8 cellular contexts compared by ENCODE assay signal in the genomic region with DNA sequence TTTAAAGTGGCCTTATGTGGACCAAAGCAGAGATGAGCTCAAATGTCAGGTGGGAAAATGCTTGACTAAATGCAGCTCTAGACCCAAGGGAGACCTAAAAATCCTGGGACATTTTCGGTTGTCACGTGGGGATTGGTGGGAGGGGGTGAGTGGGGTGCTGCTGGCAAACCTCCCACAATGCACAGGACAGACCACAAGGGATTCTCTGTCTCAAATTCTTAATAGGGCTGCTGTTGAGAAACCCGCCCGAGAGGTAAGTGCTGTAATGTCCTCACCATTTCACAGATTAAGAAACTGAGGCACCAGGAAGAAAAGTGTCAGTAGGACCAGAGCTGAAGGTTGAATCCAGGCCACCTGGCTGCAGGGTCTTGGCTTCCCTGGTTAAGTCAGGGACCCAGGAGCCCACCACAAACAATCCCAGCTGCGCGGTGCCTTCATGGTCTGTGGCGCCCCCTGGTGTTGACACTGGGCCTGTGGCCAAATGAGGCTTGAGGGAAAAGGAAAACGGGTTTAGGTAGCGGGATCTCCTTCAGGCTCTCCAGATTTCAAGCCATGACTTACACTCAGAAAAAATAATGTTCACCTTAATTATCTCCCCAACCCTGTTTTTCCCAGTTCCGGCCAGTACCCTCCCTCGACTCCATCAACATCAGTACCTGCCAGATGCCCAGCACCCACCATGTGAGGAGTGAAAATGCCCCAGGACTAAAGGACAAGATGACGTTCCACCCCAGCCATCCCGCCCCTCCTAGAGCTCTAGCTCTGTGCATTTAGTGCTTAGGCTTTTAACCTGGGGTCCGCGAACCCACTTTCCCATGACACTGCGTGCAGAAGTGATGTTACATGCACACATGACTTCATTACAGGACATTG. TPM values are rescaled to one million over a fixed set of nuclear protein-coding genes. Genes with fewer than 3 reads are reported as not detected.
DNase-seq lines count a peak whose midpoint lies in the region; ATAC-seq, FAIRE-seq and TF ChIP-seq lines count a peak whose summit lies in the region.

No MANE protein-coding gene starts in this region.

- H3K4me1 ChIP-seq in mesendoderm (ENCODE audit: control insufficient read depth, low read depth, low read length) (no peaks in the 10 kb centered on the region), thoracic aorta (ENCODE audit: control insufficient read depth in 1 of 2, low read depth in 2 of 2) (no peaks in the 10 kb centered on the region)

- H3K79me1 ChIP-seq in mesendoderm (ENCODE audit: low read length) = no peaks in the 10 kb centered on the region

- H3K18ac ChIP-seq in mesendoderm (ENCODE audit: low read length) = no peak overlapping the region

- POLR2A ChIA-PET in HEK293T (lab: Yijun Ruan, JAX) = interaction anchor here (1.0 kb wide), 1 partner anchor 97 kb away, joined by 3 read pairs; no protein-coding TSS in a partner anchor

- no peak overlapping the region for H2AK5ac ChIP-seq in mesendoderm (ENCODE audit: low read length)

- H3K27me3 ChIP-seq in mesendoderm (ENCODE audit: insufficient read depth, low read length, poor library complexity) = no peaks in the 10 kb centered on the region
- no peaks in the 10 kb centered on the region for H3K27me3 ChIP-seq in thoracic aorta (replicated peaks; ENCODE audit: insufficient read depth)

- WGBS in mesendoderm (ENCODE audit: extremely low coverage, insufficient coverage, low lambda C conversion rate) = no CpG with 5 or more reads among the region's 16 CpGs

- no peak overlapping the region for H3K56ac ChIP-seq in mesendoderm (ENCODE audit: low read length)

- peak; percentile 58 for ATAC-seq in thoracic aorta (ENCODE audit: insufficient number of reproducible peaks, low FRiP score, low read depth)

- H2BK15ac ChIP-seq in mesendoderm (replicated peaks; ENCODE audit: low read depth) = no peak overlapping the region

- no peaks in the 10 kb centered on the region for H3K9me3 ChIP-seq in thoracic aorta

- H4K5ac ChIP-seq in mesendoderm (ENCODE audit: low read length) = no peak overlapping the region

- no peak overlapping the region for H3K27ac ChIP-seq in mesendoderm (ENCODE audit: low read depth, low read length)
- no peak overlapping the region for H3K27ac ChIP-seq in thoracic aorta

- no peak overlapping the region for H2BK5ac ChIP-seq in mesendoderm (ENCODE audit: low read length)

- no peak overlapping the region for H3K23ac ChIP-seq in mesendoderm (ENCODE audit: low read length)

- H3K36me3 ChIP-seq in mesendoderm (ENCODE audit: control insufficient read depth, insufficient read depth, low read length) (no peaks in the 10 kb centered on the region), thoracic aorta (no peaks in the 10 kb centered on the region)

- no peak overlapping the region for H3K4ac ChIP-seq in mesendoderm (ENCODE audit: low read depth, low read length)

- H3K79me2 ChIP-seq in mesendoderm (ENCODE audit: control insufficient read depth, insufficient read depth, low read length) = no peaks in the 10 kb centered on the region

- no peak for FAIRE-seq in RCC 7860 (lab: Jason Lieb, UNC)

- TF ChIP-seq CTCF in WI38 (IDR thresholded peaks at IDR 0.05; ENCODE audit: low read depth, low read length) (peak; percentile 72), choroid plexus epithelial cell (conservative IDR thresholded peaks at IDR 0.05; ENCODE audit: low read depth, low read length) (peak; percentile 89), thoracic aorta (IDR thresholded peaks at IDR 0.05) (peak; percentile 71)

- DNase-seq in AG20443 (ENCODE audit: low spot score) (peak; percentile 41), HEK293T (ENCODE audit: extremely low spot score) (peak; percentile 44), choroid plexus epithelial cell (ENCODE audit: low read depth) (peak; percentile 19), mesendoderm (peak; percentile 30), thoracic aorta (ENCODE audit: low spot score) (no peak), MV-4-11 (lab: John Stamatoyannopoulos, UW) (no peak), RCC 7860 (ENCODE audit: low spot score) (no peak)

- no peak overlapping the region for H4K8ac ChIP-seq in mesendoderm (ENCODE audit: low read depth, low read length)

- H3K4me3 ChIP-seq in WI38 (ENCODE audit: low read depth, low read length) (no peak overlapping the region), choroid plexus epithelial cell (ENCODE audit: low read depth, low read length) (no peak overlapping the region), mesendoderm (ENCODE audit: low read length) (no peak overlapping the region), thoracic aorta (no peak overlapping the region)

- no peak overlapping the region for H2BK120ac ChIP-seq in mesendoderm (ENCODE audit: low read depth, low read length)

- CTCF ChIA-PET in HEK293T (lab: Yijun Ruan, JAX) = interaction anchor here (0.6 to 2.2 kb wide), 6 partner anchors 10 to 185 kb away, joined by 3 to 22 read pairs (median 4); no protein-coding TSS in a partner anchor

- H3K4me2 ChIP-seq in mesendoderm (ENCODE audit: low read length) = no peak overlapping the region

- no peak overlapping the region for H3K9ac ChIP-seq in mesendoderm (ENCODE audit: low read length)

TF ChIP-seq in HEK293T, 16 proteins besides CTCF, POLR2A, EP300 and RAD21:
- TF ChIP-seq LEF1 (IDR thresholded peaks at IDR 0.05; ENCODE audit: borderline replicate concordance) (no peak), ZNF384 (IDR thresholded peaks at IDR 0.05) (no peak), HDGF (IDR thresholded peaks at IDR 0.05; ENCODE audit: borderline replicate concordance) (no peak), L3MBTL2 (conservative IDR thresholded peaks at IDR 0.05) (no peak), FOXA1 (IDR thresholded peaks at IDR 0.05) (no peak), NFRKB (IDR thresholded peaks at IDR 0.05) (no peak)
- TF ChIP-seq, protein P1, sequence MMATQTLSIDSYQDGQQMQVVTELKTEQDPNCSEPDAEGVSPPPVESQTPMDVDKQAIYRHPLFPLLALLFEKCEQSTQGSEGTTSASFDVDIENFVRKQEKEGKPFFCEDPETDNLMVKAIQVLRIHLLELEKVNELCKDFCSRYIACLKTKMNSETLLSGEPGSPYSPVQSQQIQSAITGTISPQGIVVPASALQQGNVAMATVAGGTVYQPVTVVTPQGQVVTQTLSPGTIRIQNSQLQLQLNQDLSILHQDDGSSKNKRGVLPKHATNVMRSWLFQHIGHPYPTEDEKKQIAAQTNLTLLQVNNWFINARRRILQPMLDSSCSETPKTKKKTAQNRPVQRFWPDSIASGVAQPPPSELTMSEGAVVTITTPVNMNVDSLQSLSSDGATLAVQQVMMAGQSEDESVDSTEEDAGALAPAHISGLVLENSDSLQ (IDR thresholded peaks at IDR 0.05) = no peak

RNA-seq across cellular contexts. Expression of a gene that starts 7.2 kb away (rescaled TPM):
- polyA plus RNA-seq in mesendoderm (2013, experiment 1 of 2) = 0.81 TPM
- 0.98 TPM for polyA plus RNA-seq in mesendoderm (2013, experiment 2 of 2)
- under 1 TPM in 1 of 2 donors, not detected in 1; 0.85 TPM for total RNA-seq in thoracic aorta

Comparison
In these comparisons a context has a peak if more than half of its experiments do, and no peak if none do; other contexts are left out.
1. DNase-seq: peak in AG20443 (single experiment), HEK293T (single experiment), choroid plexus epithelial cell (single experiment) and mesendoderm (single experiment); none in thoracic aorta (single experiment), MV-4-11 (single experiment) and RCC 7860 (single experiment).
2. Peak in every context shown above with its lines, with median percentiles within 50 percentile points of each other: CTCF ChIP-seq.